ENCODE assay signal across 18 cellular contexts in the genomic region with DNA sequence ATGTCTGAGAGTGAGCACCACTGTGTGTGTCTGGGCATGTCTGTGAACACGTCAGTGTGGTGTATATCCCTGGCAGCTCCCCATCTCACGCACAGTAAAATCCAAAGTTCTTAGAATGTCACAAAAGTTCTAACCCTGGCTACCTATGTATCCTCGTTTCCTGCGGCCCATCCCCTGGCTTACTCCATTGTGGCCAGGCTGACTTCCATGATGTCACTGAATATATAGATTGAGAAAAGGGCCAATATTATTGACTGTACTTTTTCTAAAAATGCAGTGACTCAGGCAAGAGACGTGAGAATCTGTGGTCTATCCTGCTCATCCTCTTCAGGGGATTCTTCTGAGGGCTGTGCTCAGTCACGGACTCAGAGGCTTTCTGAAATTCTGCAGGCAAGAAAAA. TPM values are rescaled to one million over a fixed set of nuclear protein-coding genes. Genes with fewer than 3 reads are reported as not detected.
DNase-seq lines count a peak whose midpoint lies in the region; ATAC-seq and TF ChIP-seq lines count a peak whose summit lies in the region.
"Had no signal": no experiment of that assay in that cellular context is flagged by ENCODE, and none has a peak within 500 bp of the region (broad histone marks: within the 10 kb centered on the region; RNA-seq: fewer than 3 reads in every experiment).

No MANE protein-coding gene starts in this region.

- DNase-seq in stimulated activated naive CD8-positive, alpha-beta T cell treated with anti-CD3 and anti-CD28 coated beads, Interleukin-15, Interleukin-2, amounts not matched to agents 100 U/mL and 50 U/mL, for 24 hours: no peak
- DNase-seq in activated CD4-positive, alpha-beta memory T cell treated with anti-CD3 and anti-CD28 coated beads, Interleukin-2, amount 10 ng/mL, durations not matched to agents 7 days and 5 days: no peak
- DNase-seq in foreskin keratinocyte: peak; percentile 93 to 96
- no peak for DNase-seq in MG63
- no peak for DNase-seq in dedifferentiated amniotic fluid mesenchymal stem cell (ENCODE audit: extremely low spot score)
- DNase-seq: activated CD8-positive, alpha-beta memory T cell treated with anti-CD3 and anti-CD28 coated beads, Interleukin-2, amount 50 U/mL, for 4 hours; body of pancreas; C1 segment of cervical spinal cord; MM.1S; NCI-H226; OCI-M1 had no signal

- POLR2A ChIA-PET in activated CD4-positive, alpha-beta memory T cell treated with anti-CD3 and anti-CD28 coated beads, Interleukin-2, amount 10 ng/mL, durations not matched to agents 7 days and 5 days (lab: Charles Lee): interaction anchor here (0.6 to 1.1 kb wide), 2 partner anchors 229 to 250 kb away, joined by 3 read pairs; no protein-coding TSS in a partner anchor

- peaks cover 36% of the 10 kb centered on the region for H3K4me1 Mint-ChIP-seq in stimulated activated naive CD8-positive, alpha-beta T cell treated with anti-CD3 and anti-CD28 coated beads, Interleukin-15, Interleukin-2, amounts not matched to agents 100 ng/mL and 50 ng/mL, for 24 hours (ENCODE audit: low read depth)
- peaks cover 20% of the 10 kb centered on the region for H3K4me1 Mint-ChIP-seq in activated CD4-positive, alpha-beta memory T cell treated with anti-CD3 and anti-CD28 coated beads, Interleukin-2, amount 10 ng/mL, durations not matched to agents 7 days and 5 days

- H3K4me3 ChIP-seq in MG63: no peak overlapping the region
- H3K4me3 ChIP-seq: hepatocyte had no signal

- no peak for TF ChIP-seq CTCF in foreskin keratinocyte (conservative IDR thresholded peaks at IDR 0.05)

- H3K9me3 ChIP-seq in MG63: no peaks in the 10 kb centered on the region
- H3K9me3 ChIP-seq: body of pancreas had no signal

- CTCF ChIA-PET in activated CD4-positive, alpha-beta memory T cell treated with anti-CD3 and anti-CD28 coated beads, Interleukin-2, amount 10 ng/mL, durations not matched to agents 7 days and 5 days (lab: Charles Lee): interaction anchor here (0.7 kb wide), 1 partner anchor 143 kb away, joined by 3 read pairs; no protein-coding TSS in a partner anchor

- H3K27me3 ChIP-seq in foreskin keratinocyte: no peaks in the 10 kb centered on the region
- peaks cover 20% of the 10 kb centered on the region for H3K27me3 ChIP-seq in MG63
- H3K27me3 ChIP-seq: body of pancreas, hepatocyte had no signal

- no peak for ATAC-seq in stimulated activated naive CD8-positive, alpha-beta T cell treated with anti-CD3 and anti-CD28 coated beads, Interleukin-15, Interleukin-2, amounts not matched to agents 100 U/mL and 50 U/mL, for 24 hours
- ATAC-seq in foreskin keratinocyte (peak; percentile 85), GM21390 (IDR thresholded peaks at IDR 0.05; ENCODE audit: unreplicated experiment) (no peak), HG03025 (IDR thresholded peaks at IDR 0.05; ENCODE audit: low FRiP score, unreplicated experiment) (no peak)
- ATAC-seq: body of pancreas had no signal

- peaks cover 23% of the 10 kb centered on the region for H3K4me1 ChIP-seq in foreskin keratinocyte

- H3K36me3 ChIP-seq in MG63: peaks cover 25% of the 10 kb centered on the region

- peak overlapping the region; percentile 92 for H3K27ac Mint-ChIP-seq in stimulated activated naive CD8-positive, alpha-beta T cell treated with anti-CD3 and anti-CD28 coated beads, Interleukin-15, Interleukin-2, amounts not matched to agents 100 ng/mL and 50 ng/mL, for 24 hours
- H3K27ac Mint-ChIP-seq in activated CD4-positive, alpha-beta memory T cell treated with anti-CD3 and anti-CD28 coated beads, Interleukin-2, amount 10 ng/mL, durations not matched to agents 7 days and 5 days: no peak overlapping the region

- H3K9me3 Mint-ChIP-seq in stimulated activated naive CD8-positive, alpha-beta T cell treated with anti-CD3 and anti-CD28 coated beads, Interleukin-15, Interleukin-2, amounts not matched to agents 100 ng/mL and 50 ng/mL, for 24 hours: no peaks in the 10 kb centered on the region
- no peaks in the 10 kb centered on the region for H3K9me3 Mint-ChIP-seq in activated CD4-positive, alpha-beta memory T cell treated with anti-CD3 and anti-CD28 coated beads, Interleukin-2, amount 10 ng/mL, durations not matched to agents 7 days and 5 days

- H3K4me3 Mint-ChIP-seq in stimulated activated naive CD8-positive, alpha-beta T cell treated with anti-CD3 and anti-CD28 coated beads, Interleukin-15, Interleukin-2, amounts not matched to agents 100 ng/mL and 50 ng/mL, for 24 hours: peak overlapping the region; percentile 91
- peak overlapping the region; percentile 98 for H3K4me3 Mint-ChIP-seq in activated CD4-positive, alpha-beta memory T cell treated with anti-CD3 and anti-CD28 coated beads, Interleukin-2, amount 10 ng/mL, durations not matched to agents 7 days and 5 days

- H3K27ac ChIP-seq in foreskin keratinocyte: peak overlapping the region; percentile 97
- H3K27ac ChIP-seq: hepatocyte had no signal

- peaks cover 11% of the 10 kb centered on the region for H3K36me3 Mint-ChIP-seq in stimulated activated naive CD8-positive, alpha-beta T cell treated with anti-CD3 and anti-CD28 coated beads, Interleukin-15, Interleukin-2, amounts not matched to agents 100 ng/mL and 50 ng/mL, for 24 hours (ENCODE audit: low read depth)
- peaks cover 3% of the 10 kb centered on the region for H3K36me3 Mint-ChIP-seq in activated CD4-positive, alpha-beta memory T cell treated with anti-CD3 and anti-CD28 coated beads, Interleukin-2, amount 10 ng/mL, durations not matched to agents 7 days and 5 days (ENCODE audit: low read depth)

- H3K27me3 Mint-ChIP-seq in stimulated activated naive CD8-positive, alpha-beta T cell treated with anti-CD3 and anti-CD28 coated beads, Interleukin-15, Interleukin-2, amounts not matched to agents 100 ng/mL and 50 ng/mL, for 24 hours: no peaks in the 10 kb centered on the region
- H3K27me3 Mint-ChIP-seq in activated CD4-positive, alpha-beta memory T cell treated with anti-CD3 and anti-CD28 coated beads, Interleukin-2, amount 10 ng/mL, durations not matched to agents 7 days and 5 days: peaks cover 16% of the 10 kb centered on the region

RNA-seq across cellular contexts. Expression of gene METTL22, which starts 1.0 kb away (rescaled TPM):
- total RNA-seq in activated CD4-positive, alpha-beta memory T cell treated with anti-CD3 and anti-CD28 coated beads, Interleukin-2, amount 10 ng/mL, durations not matched to agents 7 days and 5 days: 10 to 100 TPM; 25.7 to 27.6 TPM
- total RNA-seq in foreskin keratinocyte: 20.7 and 21.8 TPM in 2 replicates
- polyA plus RNA-seq in foreskin keratinocyte: 20.5 and 22.5 TPM in 2 replicates
- total RNA-seq in MG63 (2014; rRNA removed; shearing (Covaris generic); ENCODE audit: low replicate concordance): 27.4 and 30.4 TPM in 2 replicates

RNA-seq across cellular contexts. Expression of gene TMEM114, which starts 30.2 kb away (rescaled TPM):
- total RNA-seq in activated CD4-positive, alpha-beta memory T cell treated with anti-CD3 and anti-CD28 coated beads, Interleukin-2, amount 10 ng/mL, durations not matched to agents 7 days and 5 days: not detected
- not detected in 2 replicates for total RNA-seq in foreskin keratinocyte
- not detected in 2 replicates for polyA plus RNA-seq in foreskin keratinocyte
- total RNA-seq in MG63 (2014; rRNA removed; shearing (Covaris generic); ENCODE audit: low replicate concordance): not detected in 2 replicates
- total RNA-seq: body of pancreas; hepatocyte; liver; omental fat pad; T-helper 1 cell treated with Interleukin-12 subunit alpha and Interleukin-12 subunit beta and Interleukin-4 antibody, amounts not matched to agents 30 ng/mL and 1 ng/mL, for 36 hours had no signal
- polyA plus RNA-seq: hepatocyte, liver had no signal

RNA-seq across cellular contexts. Expression of gene ABAT, which starts 53.9 kb away (rescaled TPM):
- 1 to 10 TPM; 5.5 to 5.9 TPM for total RNA-seq in activated CD4-positive, alpha-beta memory T cell treated with anti-CD3 and anti-CD28 coated beads, Interleukin-2, amount 10 ng/mL, durations not matched to agents 7 days and 5 days
- total RNA-seq in foreskin keratinocyte: 6.0 and 10.2 TPM in 2 replicates
- polyA plus RNA-seq in foreskin keratinocyte: 2.7 and 3.5 TPM in 2 replicates
- total RNA-seq in MG63 (2014; rRNA removed; shearing (Covaris generic); ENCODE audit: low replicate concordance): 0.12 and 0.16 TPM in 2 replicates

Comparison
In these comparisons a context has a peak if more than half of its experiments do, and no peak if none do; other contexts are left out.
1. DNase-seq: peak in foreskin keratinocyte (2 of 2); none in stimulated activated naive CD8-positive, alpha-beta T cell treated with anti-CD3 and anti-CD28 coated beads, Interleukin-15, Interleukin-2, amounts not matched to agents 100 U/mL and 50 U/mL, for 24 hours (single experiment), activated CD4-positive, alpha-beta memory T cell treated with anti-CD3 and anti-CD28 coated beads, Interleukin-2, amount 10 ng/mL, durations not matched to agents 7 days and 5 days (single experiment), MG63 (single experiment) and dedifferentiated amniotic fluid mesenchymal stem cell (single experiment).